In the genomic region with DNA sequence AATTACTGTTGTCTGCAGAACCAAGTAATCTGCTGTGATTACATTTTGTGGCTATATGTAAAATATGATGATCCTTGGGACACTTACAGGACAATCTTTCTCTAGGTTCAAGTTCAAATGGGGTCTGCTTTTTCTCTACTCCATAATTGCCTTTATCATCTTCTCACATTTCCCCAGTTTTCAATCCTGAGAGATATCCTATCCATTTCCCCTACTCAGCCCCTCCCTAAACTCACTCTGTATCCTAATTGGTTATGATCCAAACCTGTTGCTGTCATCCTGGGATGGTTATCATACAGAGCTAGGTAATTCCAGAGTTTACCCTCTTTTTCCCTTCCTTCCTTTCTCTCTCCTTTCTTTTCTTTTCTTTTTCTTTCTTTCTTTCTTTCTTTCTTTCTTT, we compare ENCODE assay signal across 37 cellular contexts.
"Had no signal": no experiment of that assay in that cellular context is flagged by ENCODE, and none has a peak within 500 bp of the region (broad histone marks: within the 10 kb centered on the region; RNA-seq: fewer than 3 reads in every experiment).

No MANE protein-coding gene starts in this region.

- H3K27ac ChIP-seq: adrenal gland, ascending aorta, body of pancreas, brain microvascular endothelial cell, breast epithelium, cardiac muscle cell had no signal

- H3K27ac Mint-ChIP-seq: activated naive CD4-positive, alpha-beta T cell treated with anti-CD3 and anti-CD28 coated beads for 36 hours; activated naive CD4-positive, alpha-beta T cell treated with anti-CD3 and anti-CD28 coated beads, Interleukin-2, amount 10 ng/mL, durations not matched to agents 7 days and 5 days; activated naive CD4-positive, alpha-beta T cell treated with anti-CD3 and anti-CD28 coated beads, Interleukin-2, amount 50 U/mL, for 24 hours; activated naive CD4-positive, alpha-beta T cell treated with anti-CD3 and anti-CD28 coated beads, Interleukin-2, amount 50 U/mL, for 72 hours; activated naive CD8-positive, alpha-beta T cell; activated naive CD8-positive, alpha-beta T cell treated with anti-CD3 and anti-CD28 coated beads for 36 hours; activated naive CD8-positive, alpha-beta T cell treated with anti-CD3 and anti-CD28 coated beads, Interleukin-2, amount 10 ng/mL, durations not matched to agents 7 days and 5 days; activated naive CD8-positive, alpha-beta T cell treated with anti-CD3 and anti-CD28 coated beads, Interleukin-2, amount 50 U/mL, for 24 hours; activated T-cell treated with anti-CD3 and anti-CD28 coated beads, Interleukin-2, amount 50 U/mL, for 24 hours; activated T-cell treated with anti-CD3 and anti-CD28 coated beads, Interleukin-2, amount 50 U/mL, for 72 hours; activated T-helper 1 cell treated with anti-CD3 and anti-CD28 coated beads, Interleukin-12 subunit alpha, Interleukin-12 subunit beta, Interleukin-2, Interleukin-4 antibody, amounts not matched to agents 30 ng/mL and 10 ng/mL and 1 ng/mL, durations not matched to agents 14 hours and 24 hours and 36 hours; activated T-helper 17 cell treated with anti-CD3 and anti-CD28 coated beads, Interleukin-2, amount 50 U/mL, for 72 hours; activated T-helper 2 cell treated with anti-CD3 and anti-CD28 coated beads, Interferon-gamma antibody, Interleukin-2, Interleukin-4, amounts not matched to agents 10 μg/mL and 5 μg/mL and 100 μg/mL, durations not matched to agents 14 hours and 24 hours and 36 hours; brain had no signal

- ATAC-seq: activated naive CD4-positive, alpha-beta T cell treated with anti-CD3 and anti-CD28 coated beads, Interleukin-2, amount 50 U/mL, for 72 hours; activated naive CD8-positive, alpha-beta T cell treated with anti-CD3 and anti-CD28 coated beads, Interleukin-2, amount 50 U/mL, for 24 hours; activated T-cell treated with anti-CD3 and anti-CD28 coated beads, Interleukin-2, amount 50 U/mL, for 4 hours; activated T-cell treated with anti-CD3 and anti-CD28 coated beads, Interleukin-2, amount 50 U/mL, for 72 hours; activated T-helper 17 cell treated with anti-CD3 and anti-CD28 coated beads, Interleukin-2, amount 50 U/mL, for 72 hours; body of pancreas had no signal

- H3K4me3 ChIP-seq: adrenal gland, ascending aorta, body of pancreas, breast epithelium, cardiac muscle cell had no signal

- H3K4me1 Mint-ChIP-seq: activated naive CD4-positive, alpha-beta T cell treated with anti-CD3 and anti-CD28 coated beads, Interleukin-2, amount 10 ng/mL, durations not matched to agents 7 days and 5 days; activated naive CD4-positive, alpha-beta T cell treated with anti-CD3 and anti-CD28 coated beads, Interleukin-2, amount 50 U/mL, for 24 hours; activated naive CD8-positive, alpha-beta T cell treated with anti-CD3 and anti-CD28 coated beads for 36 hours; activated naive CD8-positive, alpha-beta T cell treated with anti-CD3 and anti-CD28 coated beads, Interleukin-2, amount 10 ng/mL, durations not matched to agents 7 days and 5 days; activated naive CD8-positive, alpha-beta T cell treated with anti-CD3 and anti-CD28 coated beads, Interleukin-2, amount 50 U/mL, for 24 hours; activated T-helper 17 cell treated with anti-CD3 and anti-CD28 coated beads, Interleukin-2, amount 50 U/mL, for 72 hours; central memory CD8-positive, alpha-beta T cell had no signal

- H3K9me3 Mint-ChIP-seq: activated naive CD4-positive, alpha-beta T cell treated with anti-CD3 and anti-CD28 coated beads for 36 hours; activated naive CD4-positive, alpha-beta T cell treated with anti-CD3 and anti-CD28 coated beads, Interleukin-2, amount 10 ng/mL, durations not matched to agents 7 days and 5 days; activated naive CD4-positive, alpha-beta T cell treated with anti-CD3 and anti-CD28 coated beads, Interleukin-2, amount 50 U/mL, for 24 hours; activated naive CD4-positive, alpha-beta T cell treated with anti-CD3 and anti-CD28 coated beads, Interleukin-2, amount 50 U/mL, for 72 hours; activated naive CD8-positive, alpha-beta T cell treated with anti-CD3 and anti-CD28 coated beads for 36 hours; activated naive CD8-positive, alpha-beta T cell treated with anti-CD3 and anti-CD28 coated beads, Interleukin-2, amount 10 ng/mL, durations not matched to agents 7 days and 5 days; activated naive CD8-positive, alpha-beta T cell treated with anti-CD3 and anti-CD28 coated beads, Interleukin-2, amount 50 U/mL, for 24 hours; activated T-cell treated with anti-CD3 and anti-CD28 coated beads, Interleukin-2, amount 50 U/mL, for 24 hours; activated T-cell treated with anti-CD3 and anti-CD28 coated beads, Interleukin-2, amount 50 U/mL, for 4 hours; activated T-cell treated with anti-CD3 and anti-CD28 coated beads, Interleukin-2, amount 50 U/mL, for 72 hours; activated T-helper 1 cell treated with anti-CD3 and anti-CD28 coated beads, Interleukin-12 subunit alpha, Interleukin-12 subunit beta, Interleukin-2, Interleukin-4 antibody, amounts not matched to agents 30 ng/mL and 10 ng/mL and 1 ng/mL, durations not matched to agents 14 hours and 24 hours and 36 hours; activated T-helper 17 cell treated with anti-CD3 and anti-CD28 coated beads, Interleukin-2, amount 50 U/mL, for 72 hours; activated T-helper 2 cell treated with anti-CD3 and anti-CD28 coated beads, Interferon-gamma antibody, Interleukin-2, Interleukin-4, amounts not matched to agents 10 μg/mL and 5 μg/mL and 100 μg/mL, durations not matched to agents 14 hours and 24 hours and 36 hours; central memory CD8-positive, alpha-beta T cell had no signal

- H3K4me3 Mint-ChIP-seq: activated naive CD4-positive, alpha-beta T cell treated with anti-CD3 and anti-CD28 coated beads for 36 hours; activated naive CD4-positive, alpha-beta T cell treated with anti-CD3 and anti-CD28 coated beads, Interleukin-2, amount 10 ng/mL, durations not matched to agents 7 days and 5 days; activated naive CD4-positive, alpha-beta T cell treated with anti-CD3 and anti-CD28 coated beads, Interleukin-2, amount 50 U/mL, for 24 hours; activated naive CD8-positive, alpha-beta T cell; activated naive CD8-positive, alpha-beta T cell treated with anti-CD3 and anti-CD28 coated beads for 36 hours; activated naive CD8-positive, alpha-beta T cell treated with anti-CD3 and anti-CD28 coated beads, Interleukin-2, amount 10 ng/mL, durations not matched to agents 7 days and 5 days; activated naive CD8-positive, alpha-beta T cell treated with anti-CD3 and anti-CD28 coated beads, Interleukin-2, amount 50 U/mL, for 24 hours; activated T-cell treated with anti-CD3 and anti-CD28 coated beads, Interleukin-2, amount 50 U/mL, for 24 hours; activated T-cell treated with anti-CD3 and anti-CD28 coated beads, Interleukin-2, amount 50 U/mL, for 4 hours; activated T-cell treated with anti-CD3 and anti-CD28 coated beads, Interleukin-2, amount 50 U/mL, for 72 hours; activated T-helper 1 cell treated with anti-CD3 and anti-CD28 coated beads, Interleukin-12 subunit alpha, Interleukin-12 subunit beta, Interleukin-2, Interleukin-4 antibody, amounts not matched to agents 30 ng/mL and 10 ng/mL and 1 ng/mL, durations not matched to agents 14 hours and 24 hours and 36 hours; activated T-helper 17 cell treated with anti-CD3 and anti-CD28 coated beads, Interleukin-2, amount 50 U/mL, for 72 hours; brain; central memory CD8-positive, alpha-beta T cell had no signal

- DNase-seq: activated effector memory CD4-positive, alpha-beta T cell treated with anti-CD3 and anti-CD28 coated beads, Interleukin-2, amount 50 U/mL, for 16 hours; activated effector memory CD4-positive, alpha-beta T cell treated with Interleukin-2 at 50 U/mL for 16 hours; activated gamma-delta T cell; activated gamma-delta T cell treated with Interleukin-2 at 50 U/mL for 16 hours; activated naive CD4-positive, alpha-beta T cell; activated naive CD4-positive, alpha-beta T cell treated with anti-CD3 and anti-CD28 coated beads for 36 hours; activated naive CD4-positive, alpha-beta T cell treated with anti-CD3 and anti-CD28 coated beads, Interleukin-2, amount 10 ng/mL, durations not matched to agents 7 days and 5 days; activated naive CD4-positive, alpha-beta T cell treated with anti-CD3 and anti-CD28 coated beads, Interleukin-2, amount 50 U/mL, for 16 hours; activated naive CD4-positive, alpha-beta T cell treated with Interleukin-2 at 50 U/mL for 16 hours; activated naive CD8-positive, alpha-beta T cell treated with anti-CD3 and anti-CD28 coated beads for 36 hours; activated naive CD8-positive, alpha-beta T cell treated with anti-CD3 and anti-CD28 coated beads, Interleukin-2, amount 10 ng/mL, durations not matched to agents 7 days and 5 days; activated naive CD8-positive, alpha-beta T cell treated with anti-CD3 and anti-CD28 coated beads, Interleukin-2, amount 50 U/mL, for 24 hours; activated T-cell treated with anti-CD3 and anti-CD28 coated beads, Interleukin-2, amount 50 U/mL, for 24 hours; activated T-cell treated with anti-CD3 and anti-CD28 coated beads, Interleukin-2, amount 50 U/mL, for 4 hours; activated T-cell treated with anti-CD3 and anti-CD28 coated beads, Interleukin-2, amount 50 U/mL, for 48 hours; activated T-cell treated with anti-CD3 and anti-CD28 coated beads, Interleukin-2, amount 50 U/mL, for 72 hours; adrenal gland; amniotic stem cell; amygdala; anterior cingulate cortex; aorta; body of pancreas; brain microvascular endothelial cell; caudate nucleus; central memory CD4-positive, alpha-beta T cell; cerebellar nuclear complex had no signal

- H3K9me3 ChIP-seq: adrenal gland, ascending aorta, body of pancreas, breast epithelium had no signal

- H3K27me3 ChIP-seq: adrenal gland, ascending aorta, body of pancreas, brain microvascular endothelial cell, cardiac muscle cell had no signal

- H3K36me3 Mint-ChIP-seq: activated naive CD4-positive, alpha-beta T cell treated with anti-CD3 and anti-CD28 coated beads, Interleukin-2, amount 10 ng/mL, durations not matched to agents 7 days and 5 days; activated naive CD4-positive, alpha-beta T cell treated with anti-CD3 and anti-CD28 coated beads, Interleukin-2, amount 50 U/mL, for 24 hours; activated naive CD4-positive, alpha-beta T cell treated with anti-CD3 and anti-CD28 coated beads, Interleukin-2, amount 50 U/mL, for 72 hours; activated naive CD8-positive, alpha-beta T cell; activated naive CD8-positive, alpha-beta T cell treated with anti-CD3 and anti-CD28 coated beads for 36 hours; activated naive CD8-positive, alpha-beta T cell treated with anti-CD3 and anti-CD28 coated beads, Interleukin-2, amount 10 ng/mL, durations not matched to agents 7 days and 5 days; brain had no signal

- H3K36me3 ChIP-seq: adrenal gland, ascending aorta, brain microvascular endothelial cell, breast epithelium, cardiac muscle cell had no signal

- H3K4me1 ChIP-seq: adrenal gland, ascending aorta, breast epithelium had no signal
